8 cellular contexts compared by ENCODE assay signal in genomic region chr5:128213340-128213739, GRCh38.
A peak's percentile ranks its signal among the peaks of the same experiment; 100 is the strongest.
DNase-seq lines count a peak whose midpoint lies in the region; ATAC-seq lines count a peak whose summit lies in the region.

No MANE protein-coding gene starts in this region.

- ATAC-seq in HG02852 (IDR thresholded peaks at IDR 0.05; ENCODE audit: unreplicated experiment): peak; percentile 62
- no peak for ATAC-seq in HG03095 (IDR thresholded peaks at IDR 0.05; ENCODE audit: unreplicated experiment)

- DNase-seq in stimulated activated naive CD4-positive, alpha-beta T cell (lab: John Stamatoyannopoulos, UW): peak in 4 of 6 experiments; percentile 1 to 23 (median 12)
- no peak for DNase-seq in stimulated activated naive CD4-positive, alpha-beta T cell treated with Interleukin-2 at 50 U/mL for 16 hours (lab: John Stamatoyannopoulos, UW)
- peak; percentile 19 for DNase-seq in NCI-H345 treated with DMSO at 0.1 percent for 48 hours (lab: John Stamatoyannopoulos, UW; ENCODE audit: unreplicated experiment)
- DNase-seq in activated T-cell treated with anti-CD3 and anti-CD28 coated beads for 48 hours (ENCODE audit: low read depth): peak; percentile 14
- DNase-seq in glomerular endothelial cell (ENCODE audit: extremely low read depth, low read depth, low spot score): peak; percentile 37
- peak; percentile 51 for DNase-seq in retina
